ENCODE assay signal across 16 cellular contexts in genomic region chr2:148255929-148256328, GRCh38.
DNase-seq lines count a peak whose midpoint lies in the region; ATAC-seq, FAIRE-seq and TF ChIP-seq lines count a peak whose summit lies in the region.
"Had no signal": no experiment of that assay in that cellular context is flagged by ENCODE, and none has a peak within 500 bp of the region (broad histone marks: within the 10 kb centered on the region; RNA-seq: fewer than 3 reads in every experiment).

No MANE protein-coding gene starts in this region.

- H3K27me3 ChIP-seq in K562 (ENCODE audit: control insufficient read depth in 2 of 2, insufficient read depth in 2 of 2, low read length in 2 of 2) (no peaks in the 10 kb centered on the region), right lobe of liver (no peaks in the 10 kb centered on the region), upper lobe of left lung (no peaks in the 10 kb centered on the region)

- 14% methylated on average over 8 of the region's 8 CpGs for WGBS in K562 (ENCODE audit: insufficient coverage, low coverage, missing lambda C conversion rate)
- WGBS in right lobe of liver (ENCODE audit: insufficient coverage, low coverage, low lambda C conversion rate, missing lambda C conversion rate) = 40% methylated on average over 3 of the region's 8 CpGs
- 54 to 73% methylated on average over 5 to 8 of the region's 8 CpGs for whole genome bisulfite sequencing in upper lobe of left lung, 2 donors

- no TSS peak for BruUV-seq in K562 (replicated peaks; lab: Mats Ljungman, UMichigan)

- H3K27ac ChIP-seq in K562 (ENCODE audit: extremely low read depth, low read depth, low read length) = no peak overlapping the region
- peak overlapping the region in 2 of 3 donors; percentile 24 to 50 for H3K27ac ChIP-seq in right lobe of liver
- no peak overlapping the region for H3K27ac ChIP-seq in upper lobe of left lung

- H3K4me2 ChIP-seq in K562 (ENCODE audit: insufficient read depth, low read length) = no peak overlapping the region

- no peaks in the 10 kb centered on the region for H4K20me1 ChIP-seq in K562 (replicated peaks; ENCODE audit: control insufficient read depth, insufficient read depth, low read length)

- H3K4me3 ChIP-seq in K562 = no peak overlapping the region
- no peak overlapping the region for H3K4me3 ChIP-seq in right lobe of liver
- no peak overlapping the region for H3K4me3 ChIP-seq in upper lobe of left lung

- CTCF ChIA-PET in K562 (lab: Yijun Ruan, JAX; ENCODE audit: low intra/inter-chr PET ratio) = no interaction called here

- intact Hi-C loops in K562 (cut with micrococcal nuclease) (no loop called here), right lobe of liver (cut with DNase I) (no loop called here)

- ATAC-seq in K562 (no peak), right lobe of liver (peak; percentile 97 to 100 (median 98)), upper lobe of left lung (ENCODE audit: low FRiP score in 2 of 2) (peak; percentile 57 to 69), HG02970 (IDR thresholded peaks at IDR 0.05; ENCODE audit: low FRiP score, unreplicated experiment) (no peak)
- ATAC-seq: HCT116 had no signal

- TF ChIP-seq RAD21 in K562 (CRISPR knock-in tag; conservative IDR thresholded peaks at IDR 0.05 in 1 of 2, IDR thresholded peaks at IDR 0.05 in 1 of 2) = no peak

- peaks cover 6% of the 10 kb centered on the region for H3K9me3 ChIP-seq in K562 (replicated peaks; ENCODE audit: control insufficient read depth, insufficient read depth, low read depth, low read length)
- H3K9me3 ChIP-seq in right lobe of liver = no peaks in the 10 kb centered on the region
- peaks cover 0 to 10% (median 0%) of the 10 kb centered on the region in 4 donors for H3K9me3 ChIP-seq in upper lobe of left lung

- H2AFZ ChIP-seq in K562 (ENCODE audit: low read depth, low read length) = no peak overlapping the region

- H3K36me3 ChIP-seq in K562 (ENCODE audit: control insufficient read depth, insufficient read depth, low read length) = no peaks in the 10 kb centered on the region
- H3K36me3 ChIP-seq in right lobe of liver = no peaks in the 10 kb centered on the region
- no peaks in the 10 kb centered on the region for H3K36me3 ChIP-seq in upper lobe of left lung

- DNase-seq in LHCN-M2 (ENCODE audit: low read depth) (peak; percentile 71), K562 (ENCODE audit: extremely low read depth in 1 of 4, low spot score in 3 of 4) (no peak), right lobe of liver (peak; percentile 82 to 93 (median 91)), upper lobe of left lung (peak in 1 of 2 donors; percentile 78), HPDE6-E6E7 (ENCODE audit: extremely low spot score) (no peak)
- DNase-seq in stimulated activated CD4-positive, alpha-beta T cell treated with anti-CD3 and anti-CD28 coated beads, Interleukin-2, amount 100 ng/mL, for 48 hours = no peak
- DNase-seq: ACHN; CD4-positive, alpha-beta T cell; MM.1S; NCI-H1105; NCI-H1694 treated with DMSO at 0.1 percent for 48 hours; NCI-H345; NCI-H69; OCI-M1 had no signal

- FAIRE-seq in K562 (lab: Jason Lieb, UNC) = no peak

- H3K4me1 ChIP-seq in K562 (replicated peaks in 1 of 2; ENCODE audit: control insufficient read depth in 2 of 2, insufficient read depth in 2 of 2, low read length in 2 of 2) = no peaks in the 10 kb centered on the region
- peaks cover 0 to 10% (median 3%) of the 10 kb centered on the region in 4 donors for H3K4me1 ChIP-seq in right lobe of liver
- no peaks in the 10 kb centered on the region for H3K4me1 ChIP-seq in upper lobe of left lung

- H3K9me1 ChIP-seq in K562 (ENCODE audit: control insufficient read depth, insufficient read depth, low read length) = no peaks in the 10 kb centered on the region

- POLR2A ChIA-PET in K562 (lab: Yijun Ruan, JAX) = no interaction called here

- TF ChIP-seq CTCF in K562 (IDR thresholded peaks at IDR 0.05 in 2 of 3, conservative IDR thresholded peaks at IDR 0.05 in 1 of 3; ENCODE audit: insufficient read depth in 2 of 3, low read depth in 1 of 3, low read length in 3 of 3) = no peak
- no peak for TF ChIP-seq CTCF in right lobe of liver (IDR thresholded peaks at IDR 0.05)
- TF ChIP-seq CTCF in upper lobe of left lung (IDR thresholded peaks at IDR 0.05) = no peak

- H3K79me2 ChIP-seq in K562 (ENCODE audit: control insufficient read depth, insufficient read depth, low read length) = no peaks in the 10 kb centered on the region

- in situ Hi-C loops in K562 (cut with MboI) = no loop called here

- TF ChIP-seq EP300 in K562 (IDR thresholded peaks at IDR 0.05; ENCODE audit: low read length) (no peak), upper lobe of left lung (IDR thresholded peaks at IDR 0.05) (no peak)

- no peak overlapping the region for H3K9ac ChIP-seq in K562 (ENCODE audit: insufficient read depth in 1 of 2, low read depth in 2 of 2, low read length in 2 of 2)

- TF ChIP-seq POLR2A in K562 (conservative IDR thresholded peaks at IDR 0.05) (no peak), right lobe of liver (IDR thresholded peaks at IDR 0.05) (no peak), upper lobe of left lung (IDR thresholded peaks at IDR 0.05) (no peak)

TF ChIP-seq in K562, 482 proteins besides CTCF, POLR2A, EP300 and RAD21:
- TF ChIP-seq CEBPB (tag; IDR thresholded peaks at IDR 0.05) (peak; percentile 58; the same call in 1 of the 2 replicates), ZNF408 (CRISPR knock-in tag; IDR thresholded peaks at IDR 0.05; ENCODE audit: low read depth) (no peak), JUND (IDR thresholded peaks at IDR 0.05; ENCODE audit: borderline replicate concordance, low read depth, low read length) (no peak), JUND (tag; IDR thresholded peaks at IDR 0.05; ENCODE audit: borderline replicate concordance, low read depth, low read length) (no peak), CEBPG (CRISPR knock-in tag; IDR thresholded peaks at IDR 0.05) (no peak), CEBPG (tag; conservative IDR thresholded peaks at IDR 0.05 in 1 of 2, IDR thresholded peaks at IDR 0.05 in 1 of 2) (peak in 1 of 2 experiments; percentile 63; a peak in 1 of 4 replicates), RNF2 (IDR thresholded peaks at IDR 0.05) (no peak)

Comparison
In these comparisons a context has a peak if more than half of its experiments do, and no peak if none do; other contexts are left out.
1. DNase-seq: peak in LHCN-M2 (single experiment) and right lobe of liver (3 of 3); none in K562 (0 of 4), HPDE6-E6E7 (single experiment) and stimulated activated CD4-positive, alpha-beta T cell treated with anti-CD3 and anti-CD28 coated beads, Interleukin-2, amount 100 ng/mL, for 48 hours (0 of 2).
2. ATAC-seq: peak in right lobe of liver (4 of 4) and upper lobe of left lung (2 of 2); none in K562 (single experiment) and HG02970 (single experiment).
3. H3K27ac ChIP-seq: peak in right lobe of liver (2 of 3); none in K562 (single experiment) and upper lobe of left lung (0 of 4).